1 cellular context compared by ENCODE assay signal in the genomic region with DNA sequence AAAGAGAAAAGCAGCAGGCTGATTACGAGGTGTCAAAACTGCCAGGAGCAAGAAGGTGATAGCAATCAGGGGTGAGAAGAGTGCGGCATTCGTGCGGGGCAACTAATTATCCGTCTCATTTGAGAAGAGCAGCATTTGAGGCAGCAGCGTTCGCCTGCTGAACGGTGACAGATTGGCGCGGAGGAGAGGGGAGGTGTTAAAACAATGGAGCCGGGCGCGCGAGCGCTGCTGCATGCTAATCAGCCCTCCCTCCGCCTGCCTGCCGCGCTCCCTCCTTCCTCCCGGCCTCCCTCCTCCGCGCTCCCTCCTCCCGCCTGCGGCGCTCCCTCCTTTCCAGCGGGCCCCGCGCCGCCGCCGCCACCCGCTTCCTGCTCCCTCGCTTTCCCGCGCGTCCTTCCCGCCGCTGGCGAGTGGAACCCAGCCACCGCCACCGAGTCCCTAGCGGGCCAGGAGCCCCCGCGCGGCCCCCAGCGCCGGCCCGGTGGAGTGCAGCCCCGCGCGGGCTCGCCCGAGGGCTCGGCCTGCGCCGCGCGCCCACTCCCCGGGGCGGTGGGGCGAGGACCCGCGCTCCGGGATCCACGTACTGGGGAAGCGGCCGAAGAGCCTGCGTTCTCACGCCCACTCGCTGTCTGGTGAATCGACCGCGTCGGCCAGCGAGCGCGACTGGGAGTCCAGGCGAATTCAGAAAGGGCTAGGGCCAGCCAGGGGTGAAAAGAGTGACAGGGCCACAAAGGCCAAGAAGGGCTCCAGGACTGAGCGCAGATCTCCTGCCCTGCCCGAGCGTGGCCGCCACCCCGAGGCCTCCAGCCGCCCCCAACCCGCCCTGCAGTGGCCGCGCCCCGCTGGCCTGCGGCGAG.
TF ChIP-seq lines count a peak whose summit lies in the region.

No MANE protein-coding gene starts in this region.

TF ChIP-seq in WTC11, 78 proteins besides CTCF, POLR2A, EP300 and RAD21 (continued from another document and continues in another):
- TF ChIP-seq, protein P1, sequence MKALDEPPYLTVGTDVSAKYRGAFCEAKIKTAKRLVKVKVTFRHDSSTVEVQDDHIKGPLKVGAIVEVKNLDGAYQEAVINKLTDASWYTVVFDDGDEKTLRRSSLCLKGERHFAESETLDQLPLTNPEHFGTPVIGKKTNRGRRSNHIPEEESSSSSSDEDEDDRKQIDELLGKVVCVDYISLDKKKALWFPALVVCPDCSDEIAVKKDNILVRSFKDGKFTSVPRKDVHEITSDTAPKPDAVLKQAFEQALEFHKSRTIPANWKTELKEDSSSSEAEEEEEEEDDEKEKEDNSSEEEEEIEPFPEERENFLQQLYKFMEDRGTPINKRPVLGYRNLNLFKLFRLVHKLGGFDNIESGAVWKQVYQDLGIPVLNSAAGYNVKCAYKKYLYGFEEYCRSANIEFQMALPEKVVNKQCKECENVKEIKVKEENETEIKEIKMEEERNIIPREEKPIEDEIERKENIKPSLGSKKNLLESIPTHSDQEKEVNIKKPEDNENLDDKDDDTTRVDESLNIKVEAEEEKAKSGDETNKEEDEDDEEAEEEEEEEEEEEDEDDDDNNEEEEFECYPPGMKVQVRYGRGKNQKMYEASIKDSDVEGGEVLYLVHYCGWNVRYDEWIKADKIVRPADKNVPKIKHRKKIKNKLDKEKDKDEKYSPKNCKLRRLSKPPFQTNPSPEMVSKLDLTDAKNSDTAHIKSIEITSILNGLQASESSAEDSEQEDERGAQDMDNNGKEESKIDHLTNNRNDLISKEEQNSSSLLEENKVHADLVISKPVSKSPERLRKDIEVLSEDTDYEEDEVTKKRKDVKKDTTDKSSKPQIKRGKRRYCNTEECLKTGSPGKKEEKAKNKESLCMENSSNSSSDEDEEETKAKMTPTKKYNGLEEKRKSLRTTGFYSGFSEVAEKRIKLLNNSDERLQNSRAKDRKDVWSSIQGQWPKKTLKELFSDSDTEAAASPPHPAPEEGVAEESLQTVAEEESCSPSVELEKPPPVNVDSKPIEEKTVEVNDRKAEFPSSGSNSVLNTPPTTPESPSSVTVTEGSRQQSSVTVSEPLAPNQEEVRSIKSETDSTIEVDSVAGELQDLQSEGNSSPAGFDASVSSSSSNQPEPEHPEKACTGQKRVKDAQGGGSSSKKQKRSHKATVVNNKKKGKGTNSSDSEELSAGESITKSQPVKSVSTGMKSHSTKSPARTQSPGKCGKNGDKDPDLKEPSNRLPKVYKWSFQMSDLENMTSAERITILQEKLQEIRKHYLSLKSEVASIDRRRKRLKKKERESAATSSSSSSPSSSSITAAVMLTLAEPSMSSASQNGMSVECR (CRISPR knock-in tag; IDR thresholded peaks at IDR 0.05; ENCODE audit: borderline replicate concordance) = peak; percentile 42; the same call in 1 of the 2 replicates
- TF ChIP-seq TEAD1 (CRISPR knock-in tag; IDR thresholded peaks at IDR 0.05) (peak; percentile 49; the same call in 1 of the 2 replicates), USF2 (CRISPR knock-in tag; IDR thresholded peaks at IDR 0.05) (no peak), ELF4 (CRISPR knock-in tag; IDR thresholded peaks at IDR 0.05; ENCODE audit: low read depth) (no peak), ZNF138 (CRISPR knock-in tag; conservative IDR thresholded peaks at IDR 0.05) (no peak), ZNF263 (CRISPR knock-in tag; IDR thresholded peaks at IDR 0.05; ENCODE audit: low read depth) (peak; percentile 98), MXD4 (CRISPR knock-in tag; IDR thresholded peaks at IDR 0.05; ENCODE audit: borderline replicate concordance) (no peak), NFYB (CRISPR knock-in tag; conservative IDR thresholded peaks at IDR 0.05; ENCODE audit: low read depth) (no peak), RELA (CRISPR knock-in tag; IDR thresholded peaks at IDR 0.05; ENCODE audit: borderline replicate concordance) (no peak), TP53 (CRISPR knock-in tag; IDR thresholded peaks at IDR 0.05) (0 out of 2 replicates have a peak, but pooled peaks have one; percentile 20), NFATC4 (CRISPR knock-in tag; IDR thresholded peaks at IDR 0.05) (no peak), NR2C2 (CRISPR knock-in tag; IDR thresholded peaks at IDR 0.05) (no peak), ERG (CRISPR knock-in tag; IDR thresholded peaks at IDR 0.05) (no peak), NFE2L1 (CRISPR knock-in tag; IDR thresholded peaks at IDR 0.05) (peak; percentile 81), USF1 (CRISPR knock-in tag; IDR thresholded peaks at IDR 0.05) (no peak), RORB (CRISPR knock-in tag; IDR thresholded peaks at IDR 0.05) (no peak), ZBTB21 (CRISPR knock-in tag; IDR thresholded peaks at IDR 0.05; ENCODE audit: borderline replicate concordance) (no peak), ZNF219 (CRISPR knock-in tag; IDR thresholded peaks at IDR 0.05; ENCODE audit: borderline replicate concordance) (no peak), ATF1 (CRISPR knock-in tag; IDR thresholded peaks at IDR 0.05) (no peak), KAT7 (CRISPR knock-in tag; IDR thresholded peaks at IDR 0.05; ENCODE audit: borderline replicate concordance) (no peak), STAT6 (CRISPR knock-in tag; conservative IDR thresholded peaks at IDR 0.05; ENCODE audit: low read depth) (no peak), HMGA2 (CRISPR knock-in tag; IDR thresholded peaks at IDR 0.05) (no peak), MYBL2 (CRISPR knock-in tag; IDR thresholded peaks at IDR 0.05) (0 out of 2 replicates have a peak, but pooled peaks have one; percentile 34), AFF4 (CRISPR knock-in tag; IDR thresholded peaks at IDR 0.05; ENCODE audit: borderline replicate concordance) (no peak), FOXP4 (CRISPR knock-in tag; IDR thresholded peaks at IDR 0.05) (peak; percentile 72), ZNF425 (CRISPR knock-in tag; conservative IDR thresholded peaks at IDR 0.05) (no peak), SMAD4 (CRISPR knock-in tag; IDR thresholded peaks at IDR 0.05) (no peak)
- TF ChIP-seq, protein P2, sequence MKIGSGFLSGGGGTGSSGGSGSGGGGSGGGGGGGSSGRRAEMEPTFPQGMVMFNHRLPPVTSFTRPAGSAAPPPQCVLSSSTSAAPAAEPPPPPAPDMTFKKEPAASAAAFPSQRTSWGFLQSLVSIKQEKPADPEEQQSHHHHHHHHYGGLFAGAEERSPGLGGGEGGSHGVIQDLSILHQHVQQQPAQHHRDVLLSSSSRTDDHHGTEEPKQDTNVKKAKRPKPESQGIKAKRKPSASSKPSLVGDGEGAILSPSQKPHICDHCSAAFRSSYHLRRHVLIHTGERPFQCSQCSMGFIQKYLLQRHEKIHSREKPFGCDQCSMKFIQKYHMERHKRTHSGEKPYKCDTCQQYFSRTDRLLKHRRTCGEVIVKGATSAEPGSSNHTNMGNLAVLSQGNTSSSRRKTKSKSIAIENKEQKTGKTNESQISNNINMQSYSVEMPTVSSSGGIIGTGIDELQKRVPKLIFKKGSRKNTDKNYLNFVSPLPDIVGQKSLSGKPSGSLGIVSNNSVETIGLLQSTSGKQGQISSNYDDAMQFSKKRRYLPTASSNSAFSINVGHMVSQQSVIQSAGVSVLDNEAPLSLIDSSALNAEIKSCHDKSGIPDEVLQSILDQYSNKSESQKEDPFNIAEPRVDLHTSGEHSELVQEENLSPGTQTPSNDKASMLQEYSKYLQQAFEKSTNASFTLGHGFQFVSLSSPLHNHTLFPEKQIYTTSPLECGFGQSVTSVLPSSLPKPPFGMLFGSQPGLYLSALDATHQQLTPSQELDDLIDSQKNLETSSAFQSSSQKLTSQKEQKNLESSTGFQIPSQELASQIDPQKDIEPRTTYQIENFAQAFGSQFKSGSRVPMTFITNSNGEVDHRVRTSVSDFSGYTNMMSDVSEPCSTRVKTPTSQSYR (CRISPR knock-in tag; IDR thresholded peaks at IDR 0.05) = peak; percentile 72
